11 cellular contexts compared by ENCODE assay signal in genomic region chr1:64917907-64918306, GRCh38. TPM values are rescaled to one million over a fixed set of nuclear protein-coding genes. Genes with fewer than 3 reads are reported as not detected.
DNase-seq lines count a peak whose midpoint lies in the region; ATAC-seq, FAIRE-seq and TF ChIP-seq lines count a peak whose summit lies in the region.
"Had no signal": no experiment of that assay in that cellular context is flagged by ENCODE, and none has a peak within 500 bp of the region (broad histone marks: within the 10 kb centered on the region; RNA-seq: fewer than 3 reads in every experiment).

No MANE protein-coding gene starts in this region.

- H3K27ac Mint-ChIP-seq in CD14-positive monocyte, result peak overlapping the region in 6 of 7 donors; percentile 56 to 86 (median 64)

- H3K9me3 Mint-ChIP-seq in CD14-positive monocyte, result peaks cover 0 to 3% (median 0%) of the 10 kb centered on the region in 7 donors

- CTCF ChIA-PET in OCI-LY7 (lab: Charles Lee; ENCODE audit: unreplicated experiment) (no interaction called here), endothelial cell of umbilical vein (lab: Charles Lee) (interaction anchor here (0.7 to 2.0 kb wide), 4 partner anchors 11 to 67 kb away, joined by 3 to 4 read pairs (median 3); no protein-coding TSS in a partner anchor)

- no peak for TF ChIP-seq POLR2A in endothelial cell of umbilical vein (IDR thresholded peaks at IDR 0.05; ENCODE audit: low read depth, low read length)
- TF ChIP-seq POLR2A in gastrocnemius medialis (IDR thresholded peaks at IDR 0.05), result no peak

- H3K4me3 Mint-ChIP-seq in CD14-positive monocyte, result no peak overlapping the region

- POLR2A ChIA-PET in OCI-LY7 (lab: Charles Lee), result interaction anchor here (1.2 kb wide), 1 partner anchor 44 kb away, joined by 5 read pairs; no protein-coding TSS in a partner anchor
- POLR2A ChIA-PET in endothelial cell of umbilical vein (lab: Charles Lee), result interaction anchor here (0.6 to 0.8 kb wide), 3 partner anchors 20 to 1453 kb away, joined by 3 to 4 read pairs (median 3); no protein-coding TSS in a partner anchor

- H3K27ac ChIP-seq in OCI-LY7 (ENCODE audit: low read depth, low read length, poor library complexity, severe bottlenecking), result no peak overlapping the region
- peak overlapping the region; percentile 86 for H3K27ac ChIP-seq in endothelial cell of umbilical vein (ENCODE audit: insufficient read depth, low read depth, low read length)
- H3K27ac ChIP-seq in gastrocnemius medialis, result peak overlapping the region; percentile 42 to 66 (median 61)

- intact Hi-C loops in CD14-positive monocyte (cut with micrococcal nuclease) (loop anchor here in 1 of 2 donors (10.0 kb wide), 1 partner anchor 47 kb away; the partner anchor contains the start of gene JAK1), OCI-LY7 (cut with micrococcal nuclease; ENCODE audit: unreplicated experiment) (no loop called here), endothelial cell of umbilical vein (cut with micrococcal nuclease) (loop anchor here (1.0 to 2.0 kb wide), 5 partner anchors 20 to 85 kb away; no protein-coding TSS in a partner anchor), gastrocnemius medialis (cut with DNase I; ENCODE audit: low total_unique reads) (loop anchor here (2.0 kb wide), 1 partner anchor 13 kb away; no protein-coding TSS in a partner anchor)

- BruUV-seq in OCI-LY7 (replicated peaks; lab: Mats Ljungman, UMichigan), result no TSS peak
- TSS peak; percentile 85 for BruUV-seq in endothelial cell of umbilical vein (replicated peaks; lab: Mats Ljungman, UMichigan)

- H3K36me3 ChIP-seq in OCI-LY7 (ENCODE audit: insufficient read depth, low read length), result no peaks in the 10 kb centered on the region
- no peaks in the 10 kb centered on the region for H3K36me3 ChIP-seq in endothelial cell of umbilical vein (ENCODE audit: control insufficient read depth in 2 of 2, extremely low read depth in 1 of 2, insufficient read depth in 2 of 2, low read length in 2 of 2)
- H3K36me3 ChIP-seq in gastrocnemius medialis, result no peaks in the 10 kb centered on the region

- no peaks in the 10 kb centered on the region for H3K9me2 ChIP-seq in OCI-LY7 (ENCODE audit: insufficient read depth, low read length)

- peaks cover 23% of the 10 kb centered on the region for H3K4me1 ChIP-seq in OCI-LY7 (ENCODE audit: insufficient read depth, low read length, poor library complexity, severe bottlenecking)
- H3K4me1 ChIP-seq in endothelial cell of umbilical vein (ENCODE audit: control insufficient read depth, extremely low read depth, insufficient read depth, low read length), result peaks cover 57% of the 10 kb centered on the region
- H3K4me1 ChIP-seq in gastrocnemius medialis, result peaks cover 64 to 84% of the 10 kb centered on the region in 2 donors

- peaks cover 78% of the 10 kb centered on the region for H3K79me2 ChIP-seq in OCI-LY7 (ENCODE audit: insufficient read depth, low read depth, low read length)
- peaks cover 86% of the 10 kb centered on the region for H3K79me2 ChIP-seq in endothelial cell of umbilical vein (ENCODE audit: control insufficient read depth, insufficient read depth, low read length)

- peaks cover 0 to 2% (median 0%) of the 10 kb centered on the region in 3 donors for H3K27me3 Mint-ChIP-seq in CD14-positive monocyte (ENCODE audit: low read depth in 3 of 3)

- H3K9me1 ChIP-seq in endothelial cell of umbilical vein (replicated peaks; ENCODE audit: control insufficient read depth, extremely low read depth, insufficient read depth, low read length), result no peaks in the 10 kb centered on the region

- H3K36me3 Mint-ChIP-seq in CD14-positive monocyte, result peaks cover 3 to 4% of the 10 kb centered on the region in 2 donors

- H3K4me3 ChIP-seq in OCI-LY7 (ENCODE audit: low read depth, low read length, poor library complexity, severe bottlenecking) (peak overlapping the region; percentile 12), endothelial cell of umbilical vein (replicated peaks in 1 of 3; ENCODE audit: insufficient read depth in 1 of 3, low read depth in 1 of 3, low read length in 3 of 3) (no peak overlapping the region), gastrocnemius medialis (no peak overlapping the region)

- peaks cover 49% of the 10 kb centered on the region for H3K4me1 Mint-ChIP-seq in CD14-positive monocyte

- TF ChIP-seq CTCF in CD14-positive monocyte (IDR thresholded peaks at IDR 0.05), result no peak
- TF ChIP-seq CTCF in OCI-LY7 (conservative IDR thresholded peaks at IDR 0.05; ENCODE audit: low read length), result no peak
- no peak for TF ChIP-seq CTCF in endothelial cell of umbilical vein (IDR thresholded peaks at IDR 0.05; ENCODE audit: extremely low read depth in 1 of 2, insufficient read depth in 1 of 2, low read depth in 1 of 2, low read length in 2 of 2)
- TF ChIP-seq CTCF in gastrocnemius medialis (IDR thresholded peaks at IDR 0.05 in 4 of 5, conservative IDR thresholded peaks at IDR 0.05 in 1 of 5), result no peak

- DNase-seq in CD14-positive monocyte (ENCODE audit: low spot score) (no peak), OCI-LY7 (ENCODE audit: low spot score) (no peak), endothelial cell of umbilical vein (ENCODE audit: low read depth, low spot score) (no peak), gastrocnemius medialis (no peak), NCI-H2107 treated with DMSO at 0.1 percent for 48 hours (lab: John Stamatoyannopoulos, UW; ENCODE audit: unreplicated experiment) (no peak), DMS114 treated with DMSO at 0.1 percent for 48 hours (lab: John Stamatoyannopoulos, UW; ENCODE audit: unreplicated experiment) (no peak)
- DNase-seq: activated CD4-positive, alpha-beta T cell treated with anti-CD3 and anti-CD28 coated beads for 48 hours; DMS 273 treated with DMSO at 0.1 percent for 48 hours; effector memory CD4-positive, alpha-beta T cell had no signal

- peak overlapping the region; percentile 59 for H3K4me2 ChIP-seq in OCI-LY7 (ENCODE audit: low read length)
- H3K4me2 ChIP-seq in endothelial cell of umbilical vein (ENCODE audit: insufficient read depth, low read length), result peak overlapping the region; percentile 59

- no peak overlapping the region for H2AFZ ChIP-seq in OCI-LY7 (ENCODE audit: low read length)
- H2AFZ ChIP-seq in endothelial cell of umbilical vein (ENCODE audit: low read depth, low read length), result no peak overlapping the region

- in situ Hi-C loops in gastrocnemius medialis (cut with MboI; ENCODE audit: low sequenced_read_pairs in 4 of 4), result no loop called here

- dilution Hi-C loops in endothelial cell of umbilical vein (cut with MboI; ENCODE audit: extremely low pct_ligation_motif_present, low sequenced_read_pairs), result no loop called here

- peaks cover 56% of the 10 kb centered on the region for H4K20me1 ChIP-seq in OCI-LY7 (ENCODE audit: insufficient read depth, low read length)
- peaks cover 2% of the 10 kb centered on the region for H4K20me1 ChIP-seq in endothelial cell of umbilical vein (replicated peaks; ENCODE audit: control insufficient read depth, extremely low read depth, insufficient read depth, low read length)

- H3K27me3 ChIP-seq in endothelial cell of umbilical vein (ENCODE audit: control insufficient read depth in 2 of 2, insufficient read depth in 2 of 2, low read length in 2 of 2) (no peaks in the 10 kb centered on the region), gastrocnemius medialis (no peaks in the 10 kb centered on the region)

- FAIRE-seq in endothelial cell of umbilical vein (lab: Jason Lieb, UNC), result peak; percentile 50

- ATAC-seq in gastrocnemius medialis, result peak in 1 of 2 donors; percentile 10
- ATAC-seq in HG03039 (IDR thresholded peaks at IDR 0.05; ENCODE audit: unreplicated experiment), result no peak
- ATAC-seq in GM18511 (IDR thresholded peaks at IDR 0.05; ENCODE audit: unreplicated experiment), result no peak

- H3K9ac ChIP-seq in endothelial cell of umbilical vein (replicated peaks; ENCODE audit: extremely low read depth, insufficient read depth, low read length), result peak overlapping the region; percentile 24

- H3K9me3 ChIP-seq in OCI-LY7 (ENCODE audit: low read length) (no peaks in the 10 kb centered on the region), endothelial cell of umbilical vein (replicated peaks; ENCODE audit: control insufficient read depth, insufficient read depth, low read length) (no peaks in the 10 kb centered on the region), gastrocnemius medialis (no peaks in the 10 kb centered on the region)

TF ChIP-seq in endothelial cell of umbilical vein, 7 proteins besides CTCF, POLR2A, EP300 and RAD21:
- TF ChIP-seq GATA2 (IDR thresholded peaks at IDR 0.05; ENCODE audit: insufficient read depth, insufficient read length, low read depth, low read length) (no peak), MYC (IDR thresholded peaks at IDR 0.05; ENCODE audit: low read depth, low read length) (no peak)

RNA-seq across cellular contexts. Expression of gene JAK1, which starts 48.4 kb away (rescaled TPM):
- 10 to 100 TPM; 43.1 to 72.6 TPM for polyA plus RNA-seq in CD14-positive monocyte
- 66.9 and 72.6 TPM in 2 replicates for total RNA-seq in OCI-LY7 (2014; rRNA removed; shearing (Covaris generic))
- total RNA-seq in OCI-LY7 (2022), result 86.8 and 106 TPM in 2 replicates
- total RNA-seq in endothelial cell of umbilical vein, result 152 and 177 TPM in 2 replicates
- 60.1 and 68.8 TPM in 2 replicates for polyA plus RNA-seq in endothelial cell of umbilical vein
- polyA plus RNA-seq in endothelial cell of umbilical vein (2011; cell fraction: cytosol; rRNA removed), result 75.4 and 89.5 TPM in 2 replicates
- 149 and 163 TPM in 2 replicates for polyA plus RNA-seq in endothelial cell of umbilical vein (2011; cell fraction: nucleus; rRNA removed)
- polyA plus RNA-seq in endothelial cell of umbilical vein (2012), result 128 and 187 TPM in 2 replicates
- polyA minus RNA-seq in endothelial cell of umbilical vein, result 180 and 216 TPM in 2 replicates
- polyA minus RNA-seq in endothelial cell of umbilical vein (2011; cell fraction: cytosol; rRNA and poly(A)+ RNA removed), result 36.5 TPM
- polyA minus RNA-seq in endothelial cell of umbilical vein (2011; cell fraction: nucleus; rRNA and poly(A)+ RNA removed), result 174 and 238 TPM in 2 replicates
- total RNA-seq in gastrocnemius medialis, result 100 to 1,000 TPM; 121 to 241 (median 165) TPM
